Comparison of ENCODE assay signal across 8 cellular contexts in genomic region chr5:173057062-173057924, GRCh38. TPM values are rescaled to one million over a fixed set of nuclear protein-coding genes. Genes with fewer than 3 reads are reported as not detected.
DNase-seq lines count a peak whose midpoint lies in the region; ATAC-seq and TF ChIP-seq lines count a peak whose summit lies in the region.

No MANE protein-coding gene starts in this region.

- peak overlapping the region; percentile 94 for H3K27ac Mint-ChIP-seq in activated T-helper 17 cell treated with anti-CD3 and anti-CD28 coated beads, Interleukin-2, amount 50 U/mL, for 72 hours
- H3K27ac Mint-ChIP-seq in naive thymus-derived CD8-positive, alpha-beta T cell = peak overlapping the region; percentile 83 to 98 (median 96)
- peak overlapping the region; percentile 98 for H3K27ac Mint-ChIP-seq in stimulated activated naive B cell treated with anti-CD40 and anti-IgM and Interleukin-4, amounts not matched to agents 10 μg/mL and 1 μg/mL and 100 μg/mL, for 72 hours

- peak overlapping the region; percentile 91 for H3K27ac ChIP-seq in fibroblast of lung (ENCODE audit: insufficient read depth, low read length)

- H3K4me1 ChIP-seq in fibroblast of lung (ENCODE audit: control insufficient read depth, extremely low read depth, insufficient read depth, low read length) = peaks cover 2% of the 10 kb centered on the region

- POLR2A ChIA-PET in naive thymus-derived CD8-positive, alpha-beta T cell (lab: Charles Lee) = interaction anchor here (0.6 to 2.4 kb wide), 22 partner anchors 15 to 1669 kb away, joined by 3 to 64 read pairs (median 4); partner anchors contain the start of genes ATP6V0E1, BNIP1, DUSP1 and RPL26L1

- H3K4me3 ChIP-seq in fibroblast of lung (replicated peaks in 1 of 4; ENCODE audit: control extremely low read depth in 1 of 4, insufficient read depth in 1 of 4, low read depth in 3 of 4, low read length in 4 of 4) = peak overlapping the region; percentile 67 to 86 (median 78)

- H3K27me3 Mint-ChIP-seq in activated T-helper 17 cell treated with anti-CD3 and anti-CD28 coated beads, Interleukin-2, amount 50 U/mL, for 72 hours = no peaks in the 10 kb centered on the region
- no peaks in the 10 kb centered on the region for H3K27me3 Mint-ChIP-seq in naive thymus-derived CD8-positive, alpha-beta T cell
- no peaks in the 10 kb centered on the region for H3K27me3 Mint-ChIP-seq in stimulated activated naive B cell treated with anti-CD40 and anti-IgM and Interleukin-4, amounts not matched to agents 10 μg/mL and 1 μg/mL and 100 μg/mL, for 72 hours

- peaks cover 19% of the 10 kb centered on the region for H3K36me3 Mint-ChIP-seq in activated T-helper 17 cell treated with anti-CD3 and anti-CD28 coated beads, Interleukin-2, amount 50 U/mL, for 72 hours (ENCODE audit: low read depth)
- peaks cover 0 to 21% (median 0%) of the 10 kb centered on the region in 3 donors for H3K36me3 Mint-ChIP-seq in naive thymus-derived CD8-positive, alpha-beta T cell
- H3K36me3 Mint-ChIP-seq in stimulated activated naive B cell treated with anti-CD40 and anti-IgM and Interleukin-4, amounts not matched to agents 10 μg/mL and 1 μg/mL and 100 μg/mL, for 72 hours = peaks cover 0 to 8% of the 10 kb centered on the region in 2 donors

- H3K4me1 Mint-ChIP-seq in activated T-helper 17 cell treated with anti-CD3 and anti-CD28 coated beads, Interleukin-2, amount 50 U/mL, for 72 hours = peaks cover 19% of the 10 kb centered on the region
- H3K4me1 Mint-ChIP-seq in naive thymus-derived CD8-positive, alpha-beta T cell = peaks cover 18 to 60% (median 47%) of the 10 kb centered on the region in 4 donors
- peaks cover 13 to 48% of the 10 kb centered on the region in 2 donors for H3K4me1 Mint-ChIP-seq in stimulated activated naive B cell treated with anti-CD40 and anti-IgM and Interleukin-4, amounts not matched to agents 10 μg/mL and 1 μg/mL and 100 μg/mL, for 72 hours

- DNase-seq in EH (ENCODE audit: low read depth) (peak; percentile 97), GOT3 (lab: John Stamatoyannopoulos, UW) (peak; percentile 97), LHCN-M2 (ENCODE audit: low read depth) (peak; percentile 96), RPMI7951 (ENCODE audit: low read depth) (peak; percentile 96), fibroblast of lung (ENCODE audit: low read depth in 2 of 2) (peak; percentile 97 to 98)
- DNase-seq in naive thymus-derived CD8-positive, alpha-beta T cell = peak; percentile 97 to 99 (median 98)
- DNase-seq in stimulated activated naive B cell treated with anti-CD40 and anti-IgM and Interleukin-4, amounts not matched to agents 10 μg/mL and 1 μg/mL and 100 μg/mL, for 72 hours = peak; percentile 97

- H3K36me3 ChIP-seq in fibroblast of lung (ENCODE audit: control insufficient read depth, insufficient read depth, low read length) = no peaks in the 10 kb centered on the region

- H3K9ac ChIP-seq in fibroblast of lung (ENCODE audit: insufficient read depth, low read length) = peak overlapping the region; percentile 78

- H4K20me1 ChIP-seq in fibroblast of lung (ENCODE audit: control insufficient read depth, extremely low read depth, insufficient read depth, low read length) = no peaks in the 10 kb centered on the region

- peak; percentile 91 for ATAC-seq in activated T-helper 17 cell treated with anti-CD3 and anti-CD28 coated beads, Interleukin-2, amount 50 U/mL, for 72 hours (replicated peaks)
- ATAC-seq in naive thymus-derived CD8-positive, alpha-beta T cell = peak; percentile 81 to 83
- ATAC-seq in stimulated activated naive B cell treated with anti-CD40 and anti-IgM and Interleukin-4, amounts not matched to agents 10 μg/mL and 1 μg/mL and 100 μg/mL, for 72 hours (replicated peaks) = peak; percentile 85 to 86

- peaks cover 18% of the 10 kb centered on the region for H3K79me2 ChIP-seq in fibroblast of lung (ENCODE audit: control insufficient read depth, insufficient read depth, low read length)

- no peaks in the 10 kb centered on the region for H3K9me3 ChIP-seq in fibroblast of lung (ENCODE audit: control insufficient read depth, insufficient read depth, low read depth, low read length)

- no peaks in the 10 kb centered on the region for H3K27me3 ChIP-seq in fibroblast of lung (ENCODE audit: control insufficient read depth, insufficient read depth, low read length)

- H3K4me3 Mint-ChIP-seq in activated T-helper 17 cell treated with anti-CD3 and anti-CD28 coated beads, Interleukin-2, amount 50 U/mL, for 72 hours = peak overlapping the region; percentile 91
- peak overlapping the region; percentile 91 to 97 (median 94) for H3K4me3 Mint-ChIP-seq in naive thymus-derived CD8-positive, alpha-beta T cell
- peak overlapping the region; percentile 78 to 97 for H3K4me3 Mint-ChIP-seq in stimulated activated naive B cell treated with anti-CD40 and anti-IgM and Interleukin-4, amounts not matched to agents 10 μg/mL and 1 μg/mL and 100 μg/mL, for 72 hours

- peak in 1 of 2 donors; percentile 30 for TF ChIP-seq CTCF in fibroblast of lung (conservative IDR thresholded peaks at IDR 0.05 in 1 of 2, IDR thresholded peaks at IDR 0.05 in 1 of 2; ENCODE audit: low read depth in 1 of 2, low read length in 2 of 2)

- no peaks in the 10 kb centered on the region for H3K9me3 Mint-ChIP-seq in activated T-helper 17 cell treated with anti-CD3 and anti-CD28 coated beads, Interleukin-2, amount 50 U/mL, for 72 hours
- no peaks in the 10 kb centered on the region for H3K9me3 Mint-ChIP-seq in naive thymus-derived CD8-positive, alpha-beta T cell
- H3K9me3 Mint-ChIP-seq in stimulated activated naive B cell treated with anti-CD40 and anti-IgM and Interleukin-4, amounts not matched to agents 10 μg/mL and 1 μg/mL and 100 μg/mL, for 72 hours = no peaks in the 10 kb centered on the region

- peak overlapping the region; percentile 84 for H2AFZ ChIP-seq in fibroblast of lung (ENCODE audit: low read length)

- H3K4me2 ChIP-seq in fibroblast of lung (ENCODE audit: extremely low read depth, insufficient read depth, low read length) = peak overlapping the region; percentile 91

RNA-seq across cellular contexts. Expression of gene CREBRF, which starts 1.1 kb away (rescaled TPM):
- total RNA-seq in LHCN-M2 (2014; rRNA removed) (7.0 and 9.6 TPM in 2 replicates), fibroblast of lung (25.2 and 38.8 TPM in 2 replicates)
- 1.8 TPM for polyA plus RNA-seq in LHCN-M2 (2012)
- total RNA-seq in RPMI7951 (2014; rRNA removed; shearing (Covaris generic)) = 4.4 and 6.5 TPM in 2 replicates
- total RNA-seq in activated T-helper 17 cell treated with anti-CD3 and anti-CD28 coated beads, Interleukin-2, amount 50 U/mL, for 72 hours = 10 to 100 TPM; 10.5 to 29.5 TPM
- 9.1 and 14.4 TPM in 2 replicates for polyA plus RNA-seq in fibroblast of lung
- polyA plus RNA-seq in fibroblast of lung (2012) = 5.1 and 8.1 TPM in 2 replicates
- polyA minus RNA-seq in fibroblast of lung (ENCODE audit: low replicate concordance) = 13.7 and 15.4 TPM in 2 replicates
- 100 to 1,000 TPM in 1 of 2 experiments, 10 to 100 TPM in 1; 99.4 to 111 TPM for total RNA-seq in naive thymus-derived CD8-positive, alpha-beta T cell
- polyA plus RNA-seq in naive thymus-derived CD8-positive, alpha-beta T cell = 10 to 100 TPM; 52.6 to 61.6 (median 55.9) TPM

Comparison
In these comparisons a context has a peak if more than half of its experiments do, and no peak if none do; other contexts are left out.
1. Peak in every context shown above with its lines: DNase-seq, ATAC-seq, H3K4me3 ChIP-seq and H3K27ac ChIP-seq.